Comparison of ENCODE assay signal across 8 cellular contexts in genomic region chr9:4197548-4197947, GRCh38.
DNase-seq lines count a peak whose midpoint lies in the region; ATAC-seq, FAIRE-seq and TF ChIP-seq lines count a peak whose summit lies in the region.

No MANE protein-coding gene starts in this region.

- WGBS in liver: 67% methylated on average over 6 of the region's 6 CpGs

- no peak overlapping the region for H3K27ac ChIP-seq in liver (ENCODE audit: low read depth in 1 of 2, low read length in 2 of 2)

- TF ChIP-seq CTCF in D721Med (IDR thresholded peaks at IDR 0.05; ENCODE audit: insufficient read depth, missing control alignments) (peak; percentile 25), WI38 (IDR thresholded peaks at IDR 0.05; ENCODE audit: low read depth, low read length) (peak; percentile 36; the same call in 1 of the 2 replicates), liver (IDR thresholded peaks at IDR 0.05; ENCODE audit: low read depth, low read length, missing input control) (peak; percentile 54)

- DNase-seq in D721Med (ENCODE audit: insufficient read length, low spot score) (no peak), HEK293T (ENCODE audit: extremely low spot score) (peak; percentile 31), middle frontal gyrus (ENCODE audit: extremely low spot score, low spot score) (no peak)

- CTCF ChIA-PET in HEK293T (lab: Yijun Ruan, JAX): no interaction called here

- peaks cover 0 to 5% (median 2%) of the 10 kb centered on the region in 4 donors for H3K4me1 ChIP-seq in liver (ENCODE audit: control insufficient read depth in 4 of 4, insufficient read depth in 4 of 4, low read length in 3 of 4)

- FAIRE-seq in D721Med (lab: Jason Lieb, UNC): no peak

- peak; percentile 70 to 85 for TF ChIP-seq RAD21 in liver (IDR thresholded peaks at IDR 0.05)

- H3K4me3 ChIP-seq in WI38 (ENCODE audit: low read depth, low read length): no peak overlapping the region
- no peak overlapping the region for H3K4me3 ChIP-seq in liver (ENCODE audit: low read depth in 1 of 3, low read length in 3 of 3)

- no peak overlapping the region for H3K9ac ChIP-seq in liver (ENCODE audit: low read depth in 1 of 2, low read length in 2 of 2)

- ATAC-seq in HG02970 (IDR thresholded peaks at IDR 0.05; ENCODE audit: low FRiP score, unreplicated experiment) (no peak), GM18511 (IDR thresholded peaks at IDR 0.05; ENCODE audit: unreplicated experiment) (no peak), HG02763 (IDR thresholded peaks at IDR 0.05; ENCODE audit: unreplicated experiment) (no peak)

- H3K9me3 ChIP-seq in liver (ENCODE audit: control insufficient read depth in 4 of 4, low read length in 3 of 4): peaks cover 0 to 10% (median 6%) of the 10 kb centered on the region in 4 donors

- H3K36me3 ChIP-seq in liver (ENCODE audit: control insufficient read depth in 4 of 4, insufficient read depth in 3 of 4, low read depth in 1 of 4, low read length in 3 of 4): no peaks in the 10 kb centered on the region

- POLR2A ChIA-PET in HEK293T (lab: Yijun Ruan, JAX): no interaction called here

- no peaks in the 10 kb centered on the region for H3K27me3 ChIP-seq in liver (ENCODE audit: control insufficient read depth in 4 of 4, insufficient read depth in 4 of 4, low read length in 3 of 4)

TF ChIP-seq in HEK293T, 16 proteins besides CTCF, POLR2A, EP300 and RAD21:
- TF ChIP-seq HDGF (IDR thresholded peaks at IDR 0.05; ENCODE audit: borderline replicate concordance) (no peak), ZNF384 (IDR thresholded peaks at IDR 0.05) (no peak), LEF1 (IDR thresholded peaks at IDR 0.05; ENCODE audit: borderline replicate concordance) (no peak), TARDBP (IDR thresholded peaks at IDR 0.05) (no peak), FOXM1 (IDR thresholded peaks at IDR 0.05; ENCODE audit: borderline replicate concordance) (no peak), L3MBTL2 (conservative IDR thresholded peaks at IDR 0.05) (no peak), BHLHE40 (IDR thresholded peaks at IDR 0.05; ENCODE audit: borderline replicate concordance) (no peak), FOXK2 (IDR thresholded peaks at IDR 0.05) (no peak), ELF4 (IDR thresholded peaks at IDR 0.05) (no peak), NFRKB (IDR thresholded peaks at IDR 0.05) (no peak), SUZ12 (IDR thresholded peaks at IDR 0.05) (no peak), FOXA1 (IDR thresholded peaks at IDR 0.05) (no peak), CTBP1 (IDR thresholded peaks at IDR 0.05; ENCODE audit: borderline replicate concordance) (no peak), PKNOX1 (IDR thresholded peaks at IDR 0.05) (no peak), SP1 (IDR thresholded peaks at IDR 0.05) (no peak), ARNT (IDR thresholded peaks at IDR 0.05) (no peak)

TF ChIP-seq in liver, 16 proteins besides CTCF, POLR2A, EP300 and RAD21:
- no peak for TF ChIP-seq HNF4A (conservative IDR thresholded peaks at IDR 0.05)
- TF ChIP-seq MAX (IDR thresholded peaks at IDR 0.05): no peak
- TF ChIP-seq TAF1 (conservative IDR thresholded peaks at IDR 0.05): no peak
- no peak for TF ChIP-seq RXRA (IDR thresholded peaks at IDR 0.05)
- TF ChIP-seq YY1 (IDR thresholded peaks at IDR 0.05): no peak
- TF ChIP-seq EGR1 (IDR thresholded peaks at IDR 0.05; ENCODE audit: low read depth in 2 of 2): no peak
- TF ChIP-seq NR2F2 (IDR thresholded peaks at IDR 0.05): no peak
- no peak for TF ChIP-seq GABPA (IDR thresholded peaks at IDR 0.05 in 1 of 2, conservative IDR thresholded peaks at IDR 0.05 in 1 of 2)
- no peak for TF ChIP-seq FOXA2 (IDR thresholded peaks at IDR 0.05)
- TF ChIP-seq SP1 (IDR thresholded peaks at IDR 0.05): no peak
- no peak for TF ChIP-seq JUND (IDR thresholded peaks at IDR 0.05)
- TF ChIP-seq REST (IDR thresholded peaks at IDR 0.05): no peak
- TF ChIP-seq HNF4G (IDR thresholded peaks at IDR 0.05): no peak
- TF ChIP-seq ATF3 (IDR thresholded peaks at IDR 0.05): no peak
- TF ChIP-seq FOXA1 (IDR thresholded peaks at IDR 0.05): no peak
- no peak for TF ChIP-seq ZBTB33 (IDR thresholded peaks at IDR 0.05)
